In the genomic region with DNA sequence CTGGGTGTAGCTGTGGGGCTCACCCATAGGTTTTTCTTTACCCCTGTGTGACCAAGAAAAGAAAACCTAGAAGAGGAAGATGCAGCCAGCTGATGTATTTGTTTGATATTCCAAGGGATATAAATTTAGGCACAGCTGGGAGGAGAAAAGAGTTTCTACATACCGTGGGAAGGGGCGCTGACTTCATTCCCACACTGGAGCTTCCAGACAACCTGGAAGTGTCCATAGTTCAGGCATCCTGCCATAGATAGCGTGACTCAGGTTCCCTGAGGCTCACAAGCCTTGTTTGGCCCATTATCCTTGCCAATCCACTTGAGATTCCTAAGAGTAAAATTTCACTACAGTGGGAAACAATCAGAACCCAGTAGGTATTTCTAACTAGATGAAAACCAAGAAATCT, we compare ENCODE assay signal across 14 cellular contexts.
DNase-seq lines count a peak whose midpoint lies in the region; ATAC-seq and TF ChIP-seq lines count a peak whose summit lies in the region.
"Had no signal": no experiment of that assay in that cellular context is flagged by ENCODE, and none has a peak within 500 bp of the region (broad histone marks: within the 10 kb centered on the region; RNA-seq: fewer than 3 reads in every experiment).

No MANE protein-coding gene starts in this region.

- intact Hi-C loops in left cardiac atrium (cut with DNase I) (no loop called here), thyroid gland (cut with DNase I) (no loop called here)

- TF ChIP-seq POLR2A in thyroid gland (IDR thresholded peaks at IDR 0.05): no peak

- ATAC-seq in left cardiac atrium (peak; percentile 30 to 81), HG03280 (IDR thresholded peaks at IDR 0.05; ENCODE audit: unreplicated experiment) (no peak)
- ATAC-seq: left lobe of liver had no signal

- TF ChIP-seq CTCF in brain microvascular endothelial cell (IDR thresholded peaks at IDR 0.05; ENCODE audit: low read depth, low read length, missing control alignments): no peak
- TF ChIP-seq CTCF in thyroid gland (IDR thresholded peaks at IDR 0.05): no peak

- H3K4me3 ChIP-seq in brain microvascular endothelial cell (ENCODE audit: low read depth, low read length) (no peak overlapping the region), thyroid gland (replicated peaks in 1 of 3) (no peak overlapping the region)
- H3K4me3 ChIP-seq: colonic mucosa, smooth muscle cell, thoracic aorta had no signal

- WGBS in thyroid gland, 2 donors: 60 to 77% methylated on average over 3 of the region's 3 CpGs

- H3K27me3 ChIP-seq in brain microvascular endothelial cell (replicated peaks): no peaks in the 10 kb centered on the region
- no peaks in the 10 kb centered on the region for H3K27me3 ChIP-seq in thyroid gland
- H3K27me3 ChIP-seq: colonic mucosa had no signal

- H3K9me3 ChIP-seq in thyroid gland: no peaks in the 10 kb centered on the region
- H3K9me3 ChIP-seq: colonic mucosa, thoracic aorta had no signal

- no peaks in the 10 kb centered on the region for H3K4me1 ChIP-seq in thyroid gland
- H3K4me1 ChIP-seq: colonic mucosa had no signal

- in situ Hi-C loops in brain microvascular endothelial cell (cut with HindIII; ENCODE audit: low pct_ligation_motif_present, low sequenced_read_pairs): no loop called here

- H3K27ac ChIP-seq in brain microvascular endothelial cell: peak overlapping the region; percentile 25
- H3K27ac ChIP-seq in thyroid gland: no peak overlapping the region
- H3K27ac ChIP-seq: colonic mucosa, thoracic aorta had no signal

- no peaks in the 10 kb centered on the region for H3K36me3 ChIP-seq in brain microvascular endothelial cell (replicated peaks)
- H3K36me3 ChIP-seq in thyroid gland: no peaks in the 10 kb centered on the region
- H3K36me3 ChIP-seq: colonic mucosa, thoracic aorta had no signal

- DNase-seq in GOT3 (lab: John Stamatoyannopoulos, UW) (peak; percentile 11), brain microvascular endothelial cell (peak; percentile 71), left cardiac atrium (peak; percentile 58), thyroid gland (peak; percentile 8 to 17), DMS153 (lab: John Stamatoyannopoulos, UW) (no peak)
- no peak for DNase-seq in activated CD4-positive, alpha-beta T cell treated with anti-CD3 and anti-CD28 coated beads for 48 hours
- DNase-seq: colonic mucosa, Kasumi-1, NCI-H2029, SIG-M5 had no signal

Comparison
In these comparisons a context has a peak if more than half of its experiments do, and no peak if none do; other contexts are left out.
1. DNase-seq: peak in GOT3 (single experiment), brain microvascular endothelial cell (single experiment), left cardiac atrium (single experiment) and thyroid gland (2 of 2); none in activated CD4-positive, alpha-beta T cell treated with anti-CD3 and anti-CD28 coated beads for 48 hours (single experiment) and DMS153 (single experiment).